8 cellular contexts compared by ENCODE assay signal in genomic region chr6:16319813-16320532, GRCh38.
DNase-seq lines count a peak whose midpoint lies in the region; ATAC-seq and TF ChIP-seq lines count a peak whose summit lies in the region.

No MANE protein-coding gene starts in this region.

- CTCF ChIA-PET in CD4-positive, alpha-beta memory T cell (lab: Charles Lee; ENCODE audit: partially characterized antibody), result interaction anchor here (0.7 to 10.0 kb wide), 5 partner anchors 13 to 451 kb away, joined by 3 to 150 read pairs (median 5); no protein-coding TSS in a partner anchor

- H3K4me3 ChIP-seq in CD4-positive, alpha-beta memory T cell (ENCODE audit: low read length in 2 of 2), result peak overlapping the region; percentile 19 to 41
- H3K4me3 ChIP-seq in adrenal gland (peak overlapping the region in 1 of 4 donors; percentile 8), heart right ventricle (peak overlapping the region in 7 of 10 donors; percentile 9 to 32 (median 28)), retinal pigment epithelial cell (ENCODE audit: low read length) (no peak overlapping the region)

- H3K4me1 ChIP-seq in CD4-positive, alpha-beta memory T cell (ENCODE audit: insufficient read depth, low read length), result peaks cover 84% of the 10 kb centered on the region
- H3K4me1 ChIP-seq in adrenal gland (replicated peaks in 1 of 2), result peaks cover 16 to 47% of the 10 kb centered on the region in 2 donors
- H3K4me1 ChIP-seq in heart right ventricle, result peaks cover 22 to 78% (median 55%) of the 10 kb centered on the region in 9 donors

- H3K27me3 ChIP-seq in CD4-positive, alpha-beta memory T cell (ENCODE audit: insufficient read depth, low read length), result no peaks in the 10 kb centered on the region
- H3K27me3 ChIP-seq in adrenal gland, result no peaks in the 10 kb centered on the region
- no peaks in the 10 kb centered on the region for H3K27me3 ChIP-seq in heart right ventricle

- H3K9me3 Mint-ChIP-seq in CD4-positive, alpha-beta memory T cell, result no peaks in the 10 kb centered on the region

- H3K4me3 Mint-ChIP-seq in CD4-positive, alpha-beta memory T cell, result peak overlapping the region; percentile 76 to 89 (median 83)

- peak overlapping the region; percentile 93 to 98 (median 97) for H3K27ac Mint-ChIP-seq in CD4-positive, alpha-beta memory T cell

- 6 to 15% (median 11%) methylated on average over 12 to 16 of the region's 16 CpGs for WGBS in adrenal gland, 4 donors
- WGBS in heart right ventricle, 2 donors, result 8 to 10% methylated on average over 16 of the region's 16 CpGs

- POLR2A ChIA-PET in CD4-positive, alpha-beta memory T cell (lab: Charles Lee; ENCODE audit: partially characterized antibody), result interaction anchor here (0.8 to 3.2 kb wide), 7 partner anchors 12 to 449 kb away, joined by 3 to 14 read pairs (median 5); partner anchors contain the start of gene ATXN1

- DNase-seq in CD4-positive, alpha-beta memory T cell, result peak; percentile 80 to 94 (median 86)
- DNase-seq in HS-27A (ENCODE audit: low read depth) (peak; percentile 84), T follicular helper cell (ENCODE audit: low read depth) (peak; percentile 69), adrenal gland (peak; percentile 80 to 96 (median 93)), heart right ventricle (peak; percentile 58 to 78), retinal pigment epithelial cell (ENCODE audit: low read depth) (peak; percentile 93), GM19240 (ENCODE audit: insufficient read length, low spot score) (no peak)

- TF ChIP-seq CTCF in adrenal gland (IDR thresholded peaks at IDR 0.05), result no peak
- TF ChIP-seq CTCF in heart right ventricle (IDR thresholded peaks at IDR 0.05), result no peak
- TF ChIP-seq CTCF in retinal pigment epithelial cell (conservative IDR thresholded peaks at IDR 0.05; ENCODE audit: low read depth, low read length), result no peak

- peak overlapping the region; percentile 82 for H3K27ac ChIP-seq in CD4-positive, alpha-beta memory T cell (ENCODE audit: low read depth, low read length)
- H3K27ac ChIP-seq in adrenal gland (peak overlapping the region in 4 of 5 donors; percentile 73 to 95 (median 86)), heart right ventricle (peak overlapping the region; percentile 63 to 95 (median 89))

- H3K27me3 Mint-ChIP-seq in CD4-positive, alpha-beta memory T cell, result no peaks in the 10 kb centered on the region

- ATAC-seq in GM21360 (IDR thresholded peaks at IDR 0.05; ENCODE audit: unreplicated experiment), result peak; percentile 51
- peak; percentile 66 to 91 (median 86) for ATAC-seq in heart right ventricle

- H3K4me1 Mint-ChIP-seq in CD4-positive, alpha-beta memory T cell, result peaks cover 47 to 84% (median 71%) of the 10 kb centered on the region in 4 donors

- no peaks in the 10 kb centered on the region for H3K9me3 ChIP-seq in CD4-positive, alpha-beta memory T cell (ENCODE audit: control insufficient read depth in 1 of 2, low read length in 2 of 2)
- H3K9me3 ChIP-seq in adrenal gland (replicated peaks in 1 of 3) (no peaks in the 10 kb centered on the region), heart right ventricle (no peaks in the 10 kb centered on the region)

- peak; percentile 18 to 78 for TF ChIP-seq POLR2A in adrenal gland (IDR thresholded peaks at IDR 0.05)

- intact Hi-C loops in CD4-positive, alpha-beta memory T cell (cut with micrococcal nuclease), result loop anchor here (1.0 to 10.0 kb wide), 4 partner anchors 11 to 441 kb away; partner anchors contain the start of gene ATXN1
- intact Hi-C loops in adrenal gland (cut with DNase I), result no loop called here
- intact Hi-C loops in heart right ventricle (cut with DNase I), result loop anchor here in 3 of 10 donors (5.0 to 10.0 kb wide), 3 partner anchors 78 to 85 kb away; partner anchors contain the start of gene GMPR (in 2 of the 3)

- H3K36me3 Mint-ChIP-seq in CD4-positive, alpha-beta memory T cell, result peaks cover 3 to 13% of the 10 kb centered on the region in 2 donors

- no peaks in the 10 kb centered on the region for H3K36me3 ChIP-seq in CD4-positive, alpha-beta memory T cell (ENCODE audit: insufficient read depth, low read length)
- H3K36me3 ChIP-seq in adrenal gland (replicated peaks in 1 of 2), result no peaks in the 10 kb centered on the region
- H3K36me3 ChIP-seq in heart right ventricle, result peaks cover 0 to 6% (median 0%) of the 10 kb centered on the region in 9 donors
